1 cellular context compared by ENCODE assay signal in genomic region chr5:37477426-37477825, GRCh38.
TF ChIP-seq lines count a peak whose summit lies in the region.

No MANE protein-coding gene starts in this region.

TF ChIP-seq in GM23338, 12 proteins besides CTCF, POLR2A, EP300 and RAD21:
- peak; percentile 16; the same call in 1 of the 2 replicates for TF ChIP-seq ZNF462 (CRISPR knock-in tag; IDR thresholded peaks at IDR 0.05)
- no peak for TF ChIP-seq STAT1 (IDR thresholded peaks at IDR 0.05; ENCODE audit: unreplicated experiment)
- TF ChIP-seq NANOG (IDR thresholded peaks at IDR 0.05; ENCODE audit: borderline replicate concordance): no peak
